1 cellular context compared by ENCODE assay signal in the genomic region with DNA sequence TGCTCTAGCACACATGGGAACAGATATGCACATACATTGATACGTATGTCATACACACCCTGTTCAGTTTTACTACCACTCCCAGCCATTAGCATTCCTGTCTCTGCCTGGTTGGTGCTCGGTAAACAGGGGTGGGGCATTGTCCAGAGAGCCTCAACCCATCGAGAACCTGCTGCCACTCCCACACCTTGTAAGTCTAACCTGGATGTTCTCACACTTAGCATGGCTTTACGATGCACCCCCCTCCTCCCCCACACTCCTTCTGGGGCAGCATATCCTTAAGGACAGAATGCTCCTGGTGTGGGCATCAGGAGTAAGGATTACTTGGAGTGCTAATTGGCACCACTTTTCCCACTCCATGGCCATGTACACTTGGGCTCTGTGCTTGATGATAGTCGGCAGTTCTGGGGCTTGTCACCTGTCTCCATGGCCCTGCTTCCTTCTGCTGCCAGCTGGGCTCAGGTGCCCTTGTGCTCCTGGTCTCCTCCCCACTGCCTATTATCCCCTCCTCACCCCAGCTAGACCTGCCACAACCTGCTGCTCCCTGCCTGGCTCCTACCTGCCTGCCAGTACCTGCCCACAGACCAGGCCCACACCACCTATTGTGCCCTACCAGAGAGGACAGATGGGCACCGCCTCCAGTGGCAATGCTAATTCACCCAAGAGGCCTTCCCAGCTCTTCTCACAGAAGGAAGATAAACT.
TF ChIP-seq lines count a peak whose summit lies in the region.

No MANE protein-coding gene starts in this region.

TF ChIP-seq in WTC11, 78 proteins besides CTCF, POLR2A, EP300 and RAD21:
- TF ChIP-seq GABPB1 (CRISPR knock-in tag; IDR thresholded peaks at IDR 0.05) (no peak), ZNF396 (CRISPR knock-in tag; IDR thresholded peaks at IDR 0.05; ENCODE audit: borderline replicate concordance) (no peak), ZNF416 (CRISPR knock-in tag; IDR thresholded peaks at IDR 0.05) (no peak), SMAD3 (CRISPR knock-in tag; IDR thresholded peaks at IDR 0.05; ENCODE audit: borderline replicate concordance) (no peak), ETV6 (CRISPR knock-in tag; IDR thresholded peaks at IDR 0.05) (no peak), CREB1 (CRISPR knock-in tag; IDR thresholded peaks at IDR 0.05) (no peak), TEAD4 (CRISPR knock-in tag; IDR thresholded peaks at IDR 0.05) (no peak), ZNF671 (CRISPR knock-in tag; IDR thresholded peaks at IDR 0.05) (no peak), OVOL2 (CRISPR knock-in tag; IDR thresholded peaks at IDR 0.05; ENCODE audit: borderline replicate concordance) (no peak), SP1 (CRISPR knock-in tag; conservative IDR thresholded peaks at IDR 0.05) (no peak)
- TF ChIP-seq, protein P1, sequence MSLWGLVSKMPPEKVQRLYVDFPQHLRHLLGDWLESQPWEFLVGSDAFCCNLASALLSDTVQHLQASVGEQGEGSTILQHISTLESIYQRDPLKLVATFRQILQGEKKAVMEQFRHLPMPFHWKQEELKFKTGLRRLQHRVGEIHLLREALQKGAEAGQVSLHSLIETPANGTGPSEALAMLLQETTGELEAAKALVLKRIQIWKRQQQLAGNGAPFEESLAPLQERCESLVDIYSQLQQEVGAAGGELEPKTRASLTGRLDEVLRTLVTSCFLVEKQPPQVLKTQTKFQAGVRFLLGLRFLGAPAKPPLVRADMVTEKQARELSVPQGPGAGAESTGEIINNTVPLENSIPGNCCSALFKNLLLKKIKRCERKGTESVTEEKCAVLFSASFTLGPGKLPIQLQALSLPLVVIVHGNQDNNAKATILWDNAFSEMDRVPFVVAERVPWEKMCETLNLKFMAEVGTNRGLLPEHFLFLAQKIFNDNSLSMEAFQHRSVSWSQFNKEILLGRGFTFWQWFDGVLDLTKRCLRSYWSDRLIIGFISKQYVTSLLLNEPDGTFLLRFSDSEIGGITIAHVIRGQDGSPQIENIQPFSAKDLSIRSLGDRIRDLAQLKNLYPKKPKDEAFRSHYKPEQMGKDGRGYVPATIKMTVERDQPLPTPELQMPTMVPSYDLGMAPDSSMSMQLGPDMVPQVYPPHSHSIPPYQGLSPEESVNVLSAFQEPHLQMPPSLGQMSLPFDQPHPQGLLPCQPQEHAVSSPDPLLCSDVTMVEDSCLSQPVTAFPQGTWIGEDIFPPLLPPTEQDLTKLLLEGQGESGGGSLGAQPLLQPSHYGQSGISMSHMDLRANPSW (CRISPR knock-in tag; conservative IDR thresholded peaks at IDR 0.05; ENCODE audit: low read depth), result no peak
- TF ChIP-seq, protein P2, sequence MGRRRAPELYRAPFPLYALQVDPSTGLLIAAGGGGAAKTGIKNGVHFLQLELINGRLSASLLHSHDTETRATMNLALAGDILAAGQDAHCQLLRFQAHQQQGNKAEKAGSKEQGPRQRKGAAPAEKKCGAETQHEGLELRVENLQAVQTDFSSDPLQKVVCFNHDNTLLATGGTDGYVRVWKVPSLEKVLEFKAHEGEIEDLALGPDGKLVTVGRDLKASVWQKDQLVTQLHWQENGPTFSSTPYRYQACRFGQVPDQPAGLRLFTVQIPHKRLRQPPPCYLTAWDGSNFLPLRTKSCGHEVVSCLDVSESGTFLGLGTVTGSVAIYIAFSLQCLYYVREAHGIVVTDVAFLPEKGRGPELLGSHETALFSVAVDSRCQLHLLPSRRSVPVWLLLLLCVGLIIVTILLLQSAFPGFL (CRISPR knock-in tag; IDR thresholded peaks at IDR 0.05; ENCODE audit: borderline replicate concordance), result no peak
- TF ChIP-seq, protein P3, sequence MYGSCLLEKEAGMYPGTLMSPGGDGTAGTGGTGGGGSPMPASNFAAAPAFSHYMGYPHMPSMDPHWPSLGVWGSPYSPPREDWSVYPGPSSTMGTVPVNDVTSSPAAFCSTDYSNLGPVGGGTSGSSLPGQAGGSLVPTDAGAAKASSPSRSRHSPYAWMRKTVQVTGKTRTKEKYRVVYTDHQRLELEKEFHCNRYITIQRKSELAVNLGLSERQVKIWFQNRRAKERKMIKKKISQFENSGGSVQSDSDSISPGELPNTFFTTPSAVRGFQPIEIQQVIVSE (CRISPR knock-in tag; IDR thresholded peaks at IDR 0.05; ENCODE audit: borderline replicate concordance), result no peak
- TF ChIP-seq, protein P4, sequence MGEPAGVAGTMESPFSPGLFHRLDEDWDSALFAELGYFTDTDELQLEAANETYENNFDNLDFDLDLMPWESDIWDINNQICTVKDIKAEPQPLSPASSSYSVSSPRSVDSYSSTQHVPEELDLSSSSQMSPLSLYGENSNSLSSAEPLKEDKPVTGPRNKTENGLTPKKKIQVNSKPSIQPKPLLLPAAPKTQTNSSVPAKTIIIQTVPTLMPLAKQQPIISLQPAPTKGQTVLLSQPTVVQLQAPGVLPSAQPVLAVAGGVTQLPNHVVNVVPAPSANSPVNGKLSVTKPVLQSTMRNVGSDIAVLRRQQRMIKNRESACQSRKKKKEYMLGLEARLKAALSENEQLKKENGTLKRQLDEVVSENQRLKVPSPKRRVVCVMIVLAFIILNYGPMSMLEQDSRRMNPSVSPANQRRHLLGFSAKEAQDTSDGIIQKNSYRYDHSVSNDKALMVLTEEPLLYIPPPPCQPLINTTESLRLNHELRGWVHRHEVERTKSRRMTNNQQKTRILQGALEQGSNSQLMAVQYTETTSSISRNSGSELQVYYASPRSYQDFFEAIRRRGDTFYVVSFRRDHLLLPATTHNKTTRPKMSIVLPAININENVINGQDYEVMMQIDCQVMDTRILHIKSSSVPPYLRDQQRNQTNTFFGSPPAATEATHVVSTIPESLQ (CRISPR knock-in tag; IDR thresholded peaks at IDR 0.05), result no peak
- TF ChIP-seq, protein P5, sequence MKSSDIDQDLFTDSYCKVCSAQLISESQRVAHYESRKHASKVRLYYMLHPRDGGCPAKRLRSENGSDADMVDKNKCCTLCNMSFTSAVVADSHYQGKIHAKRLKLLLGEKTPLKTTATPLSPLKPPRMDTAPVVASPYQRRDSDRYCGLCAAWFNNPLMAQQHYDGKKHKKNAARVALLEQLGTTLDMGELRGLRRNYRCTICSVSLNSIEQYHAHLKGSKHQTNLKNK (CRISPR knock-in tag; IDR thresholded peaks at IDR 0.05), result no peak
TF ChIP-seq in WTC11: peak in this region for 0.
